In the genomic region with DNA sequence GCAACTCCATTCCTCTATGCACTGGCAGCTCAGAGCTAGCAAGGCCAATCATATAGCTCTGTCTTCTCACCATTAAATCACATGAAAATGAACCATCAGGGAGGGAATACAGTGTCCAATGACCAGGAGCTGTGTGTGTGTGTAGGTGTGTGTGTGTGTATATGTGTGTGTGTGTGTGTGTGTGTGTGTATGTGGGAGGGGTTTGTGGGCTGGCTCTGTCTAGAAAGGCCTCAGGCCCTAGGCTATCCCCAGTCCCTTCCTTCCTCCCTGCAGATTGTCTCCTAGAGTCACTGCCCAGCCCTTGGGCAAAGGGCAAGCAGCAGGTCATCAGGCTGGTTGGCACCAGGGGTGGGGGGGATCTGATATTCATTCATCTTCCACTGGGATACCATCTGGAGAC, we compare ENCODE assay signal across 22 cellular contexts. TPM values are rescaled to one million over a fixed set of nuclear protein-coding genes. Genes with fewer than 3 reads are reported as not detected.
DNase-seq lines count a peak whose midpoint lies in the region; ATAC-seq and TF ChIP-seq lines count a peak whose summit lies in the region.
"Had no signal": no experiment of that assay in that cellular context is flagged by ENCODE, and none has a peak within 500 bp of the region (broad histone marks: within the 10 kb centered on the region; RNA-seq: fewer than 3 reads in every experiment).

No MANE protein-coding gene starts in this region.

- TF ChIP-seq RAD21 in HCT116 (IDR thresholded peaks at IDR 0.05; ENCODE audit: low read depth) = no peak

- RAD21 ChIA-PET in HCT116 (lab: Charles Lee; ENCODE audit: low non-redundant PET in 1 of 2, low total read pairs in 2 of 2, uncharacterized antibody in 2 of 2, unreplicated experiment in 2 of 2) = interaction anchor here in 1 of 2 experiments (0.5 to 0.8 kb wide), 2 partner anchors 21 to 120 kb away, joined by 3 read pairs; no protein-coding TSS in a partner anchor

- H3K36me3 ChIP-seq in HCT116 (ENCODE audit: control insufficient read depth in 1 of 2, insufficient read depth in 2 of 2, low read length in 2 of 2) (no peaks in the 10 kb centered on the region), subcutaneous abdominal adipose tissue (ENCODE audit: control insufficient read depth in 5 of 5, insufficient read depth in 5 of 5, low read length in 5 of 5) (no peaks in the 10 kb centered on the region)
- H3K36me3 ChIP-seq: HAP-1 had no signal

- no TSS peak for BruUV-seq in HCT116 (replicated peaks; lab: Mats Ljungman, UMichigan)

- H3K27me3 ChIP-seq in HCT116 (ENCODE audit: insufficient read depth, low read length) (no peaks in the 10 kb centered on the region), subcutaneous abdominal adipose tissue (ENCODE audit: control insufficient read depth in 5 of 5, insufficient read depth in 4 of 5, low read length in 5 of 5) (no peaks in the 10 kb centered on the region)
- H3K27me3 ChIP-seq: foreskin keratinocyte had no signal

- no peaks in the 10 kb centered on the region for H3K79me2 ChIP-seq in HCT116 (ENCODE audit: insufficient read depth, low read length)

- H3K27ac ChIP-seq in HCT116 (ENCODE audit: low read depth, low read length) (no peak overlapping the region), subcutaneous abdominal adipose tissue (ENCODE audit: low read depth, low read length) (peak overlapping the region; percentile 5)
- H3K27ac ChIP-seq: foreskin keratinocyte, HL-60 had no signal

- ATAC-seq in HCT116 = 0 out of 2 replicates have a peak, but pooled peaks have one; percentile 9
- ATAC-seq in left lobe of liver = peak; percentile 15
- no peak for ATAC-seq in HG03025 (IDR thresholded peaks at IDR 0.05; ENCODE audit: low FRiP score, unreplicated experiment)
- no peak for ATAC-seq in GM18870 (IDR thresholded peaks at IDR 0.05; ENCODE audit: unreplicated experiment)
- no peak for ATAC-seq in HG03045 (IDR thresholded peaks at IDR 0.05; ENCODE audit: unreplicated experiment)
- ATAC-seq: foreskin keratinocyte had no signal

- H3K9me3 ChIP-seq in HCT116 (ENCODE audit: control insufficient read depth in 1 of 2, insufficient read depth in 1 of 2, low read depth in 1 of 2, low read length in 2 of 2) = no peaks in the 10 kb centered on the region
- no peaks in the 10 kb centered on the region for H3K9me3 ChIP-seq in subcutaneous abdominal adipose tissue (ENCODE audit: control insufficient read depth in 5 of 5, low read length in 5 of 5)
- H3K9me3 ChIP-seq: HAP-1 had no signal

- H3K9ac ChIP-seq in HCT116 (ENCODE audit: low read length) = no peak overlapping the region
- peak overlapping the region in 1 of 5 donors; percentile 2 for H3K9ac ChIP-seq in subcutaneous abdominal adipose tissue (ENCODE audit: low read length in 5 of 5)

- POLR2A ChIA-PET in HCT116 (lab: Charles Lee) = interaction anchor here (1.2 kb wide), 1 partner anchor 162 kb away, joined by 3 read pairs; no protein-coding TSS in a partner anchor

- DNase-seq in HCT116 (ENCODE audit: low read depth, low spot score) (no peak), SW480 (ENCODE audit: low spot score) (peak; percentile 33), left lobe of liver (ENCODE audit: low spot score) (no peak)
- DNase-seq: activated CD4-positive, CD25-positive, alpha-beta regulatory T cell treated with anti-CD3 and anti-CD28 coated beads, Interleukin-2, amount 50 U/mL, for 72 hours; dermis blood vessel endothelial cell; foreskin keratinocyte; hypothalamus; NCI-H1930; NCI-H446 treated with DMSO at 0.1 percent for 48 hours; stimulated activated CD4-positive, alpha-beta T cell treated with anti-CD3 and anti-CD28 coated beads, Interleukin-12 subunit alpha, Interleukin-12 subunit beta, amount 100 ng/mL, for 4 hours; T1000 had no signal

- no peaks in the 10 kb centered on the region for H4K20me1 ChIP-seq in HCT116 (ENCODE audit: insufficient read depth)

- H3K4me2 ChIP-seq in HCT116 (ENCODE audit: low read length) = no peak overlapping the region

- no peak for TF ChIP-seq CTCF in HCT116 (IDR thresholded peaks at IDR 0.05 in 2 of 3, conservative IDR thresholded peaks at IDR 0.05 in 1 of 3; ENCODE audit: borderline replicate concordance in 1 of 3, insufficient read depth in 1 of 3, low read depth in 2 of 3, low read length in 2 of 3)

- H3K9me2 ChIP-seq in HCT116 (ENCODE audit: insufficient read depth) = no peaks in the 10 kb centered on the region

- H3K4me1 ChIP-seq in HCT116 (ENCODE audit: control insufficient read depth in 1 of 2, insufficient read depth in 2 of 2, low read length in 2 of 2) (peaks cover 14 to 16% of the 10 kb centered on the region in 2 experiments), subcutaneous abdominal adipose tissue (ENCODE audit: control insufficient read depth in 5 of 5, insufficient read depth in 5 of 5, low read length in 5 of 5) (peaks cover 7 to 31% (median 23%) of the 10 kb centered on the region in 5 donors)

- no peak for TF ChIP-seq POLR2A in HCT116 (IDR thresholded peaks at IDR 0.05; ENCODE audit: borderline replicate concordance, extremely low read depth, insufficient read depth, insufficient read length)

- CTCF ChIA-PET in HCT116 (lab: Charles Lee) = no interaction called here

- H2AFZ ChIP-seq in HCT116 (ENCODE audit: low read depth, low read length, poor library complexity, severe bottlenecking) = no peak overlapping the region

- H3K4me3 ChIP-seq in HCT116 (replicated peaks in 1 of 2; ENCODE audit: low read depth in 1 of 2, low read length in 2 of 2) (no peak overlapping the region), subcutaneous abdominal adipose tissue (ENCODE audit: low read depth in 1 of 5, low read length in 5 of 5) (no peak overlapping the region)
- H3K4me3 ChIP-seq: HAP-1 had no signal

- intact Hi-C loops in HCT116 (cut with micrococcal nuclease) = no loop called here

TF ChIP-seq in HCT116, 20 proteins besides CTCF, POLR2A, EP300 and RAD21:
- TF ChIP-seq, protein P1, sequence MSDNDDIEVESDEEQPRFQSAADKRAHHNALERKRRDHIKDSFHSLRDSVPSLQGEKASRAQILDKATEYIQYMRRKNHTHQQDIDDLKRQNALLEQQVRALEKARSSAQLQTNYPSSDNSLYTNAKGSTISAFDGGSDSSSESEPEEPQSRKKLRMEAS (IDR thresholded peaks at IDR 0.05) = no peak
- TF ChIP-seq YY1 (IDR thresholded peaks at IDR 0.05; ENCODE audit: extremely low read depth, insufficient replicate concordance, low read depth, low read length) = no peak
- no peak for TF ChIP-seq SIN3A (IDR thresholded peaks at IDR 0.05; ENCODE audit: low read depth)
- TF ChIP-seq FOSL1 (IDR thresholded peaks at IDR 0.05; ENCODE audit: low read depth) = no peak
- TF ChIP-seq, protein P2, sequence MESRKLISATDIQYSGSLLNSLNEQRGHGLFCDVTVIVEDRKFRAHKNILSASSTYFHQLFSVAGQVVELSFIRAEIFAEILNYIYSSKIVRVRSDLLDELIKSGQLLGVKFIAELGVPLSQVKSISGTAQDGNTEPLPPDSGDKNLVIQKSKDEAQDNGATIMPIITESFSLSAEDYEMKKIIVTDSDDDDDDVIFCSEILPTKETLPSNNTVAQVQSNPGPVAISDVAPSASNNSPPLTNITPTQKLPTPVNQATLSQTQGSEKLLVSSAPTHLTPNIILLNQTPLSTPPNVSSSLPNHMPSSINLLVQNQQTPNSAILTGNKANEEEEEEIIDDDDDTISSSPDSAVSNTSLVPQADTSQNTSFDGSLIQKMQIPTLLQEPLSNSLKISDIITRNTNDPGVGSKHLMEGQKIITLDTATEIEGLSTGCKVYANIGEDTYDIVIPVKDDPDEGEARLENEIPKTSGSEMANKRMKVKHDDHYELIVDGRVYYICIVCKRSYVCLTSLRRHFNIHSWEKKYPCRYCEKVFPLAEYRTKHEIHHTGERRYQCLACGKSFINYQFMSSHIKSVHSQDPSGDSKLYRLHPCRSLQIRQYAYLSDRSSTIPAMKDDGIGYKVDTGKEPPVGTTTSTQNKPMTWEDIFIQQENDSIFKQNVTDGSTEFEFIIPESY (IDR thresholded peaks at IDR 0.05; ENCODE audit: extremely low read depth, insufficient replicate concordance, low read length) = no peak
- TF ChIP-seq CBX3 (IDR thresholded peaks at IDR 0.05; ENCODE audit: low read depth) = no peak
- TF ChIP-seq, protein P3, sequence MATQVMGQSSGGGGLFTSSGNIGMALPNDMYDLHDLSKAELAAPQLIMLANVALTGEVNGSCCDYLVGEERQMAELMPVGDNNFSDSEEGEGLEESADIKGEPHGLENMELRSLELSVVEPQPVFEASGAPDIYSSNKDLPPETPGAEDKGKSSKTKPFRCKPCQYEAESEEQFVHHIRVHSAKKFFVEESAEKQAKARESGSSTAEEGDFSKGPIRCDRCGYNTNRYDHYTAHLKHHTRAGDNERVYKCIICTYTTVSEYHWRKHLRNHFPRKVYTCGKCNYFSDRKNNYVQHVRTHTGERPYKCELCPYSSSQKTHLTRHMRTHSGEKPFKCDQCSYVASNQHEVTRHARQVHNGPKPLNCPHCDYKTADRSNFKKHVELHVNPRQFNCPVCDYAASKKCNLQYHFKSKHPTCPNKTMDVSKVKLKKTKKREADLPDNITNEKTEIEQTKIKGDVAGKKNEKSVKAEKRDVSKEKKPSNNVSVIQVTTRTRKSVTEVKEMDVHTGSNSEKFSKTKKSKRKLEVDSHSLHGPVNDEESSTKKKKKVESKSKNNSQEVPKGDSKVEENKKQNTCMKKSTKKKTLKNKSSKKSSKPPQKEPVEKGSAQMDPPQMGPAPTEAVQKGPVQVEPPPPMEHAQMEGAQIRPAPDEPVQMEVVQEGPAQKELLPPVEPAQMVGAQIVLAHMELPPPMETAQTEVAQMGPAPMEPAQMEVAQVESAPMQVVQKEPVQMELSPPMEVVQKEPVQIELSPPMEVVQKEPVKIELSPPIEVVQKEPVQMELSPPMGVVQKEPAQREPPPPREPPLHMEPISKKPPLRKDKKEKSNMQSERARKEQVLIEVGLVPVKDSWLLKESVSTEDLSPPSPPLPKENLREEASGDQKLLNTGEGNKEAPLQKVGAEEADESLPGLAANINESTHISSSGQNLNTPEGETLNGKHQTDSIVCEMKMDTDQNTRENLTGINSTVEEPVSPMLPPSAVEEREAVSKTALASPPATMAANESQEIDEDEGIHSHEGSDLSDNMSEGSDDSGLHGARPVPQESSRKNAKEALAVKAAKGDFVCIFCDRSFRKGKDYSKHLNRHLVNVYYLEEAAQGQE (IDR thresholded peaks at IDR 0.05; ENCODE audit: low read depth) = no peak
- TF ChIP-seq SP1 (IDR thresholded peaks at IDR 0.05; ENCODE audit: low read depth) = no peak
- TF ChIP-seq POLR2AphosphoS5 (IDR thresholded peaks at IDR 0.05; ENCODE audit: low read depth, low read length) = no peak
- no peak for TF ChIP-seq TCF7L2 (IDR thresholded peaks at IDR 0.05; ENCODE audit: borderline replicate concordance, extremely low read depth, insufficient read depth, insufficient read length)
- TF ChIP-seq, protein P4, sequence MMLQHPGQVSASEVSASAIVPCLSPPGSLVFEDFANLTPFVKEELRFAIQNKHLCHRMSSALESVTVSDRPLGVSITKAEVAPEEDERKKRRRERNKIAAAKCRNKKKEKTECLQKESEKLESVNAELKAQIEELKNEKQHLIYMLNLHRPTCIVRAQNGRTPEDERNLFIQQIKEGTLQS (IDR thresholded peaks at IDR 0.05) = no peak
TF ChIP-seq in HCT116: peak in this region for 0.

RNA-seq across cellular contexts. Expression of a gene that starts 5.6 kb away (rescaled TPM):
- total RNA-seq in HCT116 (2021; ENCODE audit: unreplicated experiment) = 6.4 TPM
- polyA plus RNA-seq in HCT116 (2012) = 3.1 and 3.6 TPM in 2 replicates
- 14.8 TPM for total RNA-seq in left lobe of liver

RNA-seq across cellular contexts. Expression of a gene that starts 31.1 kb away (rescaled TPM):
- not detected for total RNA-seq in HCT116 (2021; ENCODE audit: unreplicated experiment)
- polyA plus RNA-seq in HCT116 (2012) = not detected in 2 replicates
- total RNA-seq in left lobe of liver = 0.08 TPM
- total RNA-seq: dermis blood vessel endothelial cell, epithelial cell of proximal tubule, foreskin keratinocyte, mesenteric fat pad, renal cortical epithelial cell, RPMI7951 had no signal
- polyA plus RNA-seq: foreskin keratinocyte, keratinocyte had no signal

Comparison
In these comparisons a context has a peak if more than half of its experiments do, and no peak if none do; other contexts are left out.
1. ATAC-seq: peak in HCT116 (single experiment) and left lobe of liver (single experiment); none in HG03025 (single experiment), GM18870 (single experiment) and HG03045 (single experiment).